ENCODE assay signal across 1 cellular context in genomic region chr16:68113059-68113757, GRCh38.
TF ChIP-seq lines count a peak whose summit lies in the region.

No MANE protein-coding gene starts in this region.

TF ChIP-seq in HepG2, 621 proteins besides CTCF, POLR2A, EP300 and RAD21 (continued from another document and continues in another):
- TF ChIP-seq AFF4 (CRISPR knock-in tag; IDR thresholded peaks at IDR 0.05) (no peak; the same call in 1 of the 2 replicates), KDM1A (CRISPR knock-in tag; IDR thresholded peaks at IDR 0.05) (peak; percentile 83), KIAA2018 (CRISPR knock-in tag; IDR thresholded peaks at IDR 0.05; ENCODE audit: borderline replicate concordance) (no peak), HNF4G (IDR thresholded peaks at IDR 0.05; ENCODE audit: borderline replicate concordance, low read depth, low read length) (peak; percentile 91), HNF4G (CRISPR knock-in tag; IDR thresholded peaks at IDR 0.05; ENCODE audit: borderline replicate concordance, low read depth) (peak; percentile 85; the same call in 1 of the 2 replicates), ZNF558 (CRISPR knock-in tag; IDR thresholded peaks at IDR 0.05; ENCODE audit: borderline replicate concordance) (no peak), SNAPC2 (CRISPR knock-in tag; IDR thresholded peaks at IDR 0.05) (no peak), ZBTB2 (CRISPR knock-in tag; IDR thresholded peaks at IDR 0.05; ENCODE audit: low read depth) (no peak), HIC2 (CRISPR knock-in tag; IDR thresholded peaks at IDR 0.05; ENCODE audit: low read depth) (no peak), THRA (CRISPR knock-in tag; IDR thresholded peaks at IDR 0.05; ENCODE audit: borderline replicate concordance) (peak; percentile 79; the same call in 1 of the 2 replicates), ARNT (IDR thresholded peaks at IDR 0.05) (no peak), PRMT3 (CRISPR knock-in tag; IDR thresholded peaks at IDR 0.05; ENCODE audit: borderline replicate concordance, low read depth) (no peak), TBX2 (CRISPR knock-in tag; IDR thresholded peaks at IDR 0.05; ENCODE audit: borderline replicate concordance) (peak; percentile 42; the same call in 1 of the 2 replicates), ZNF256 (CRISPR knock-in tag; conservative IDR thresholded peaks at IDR 0.05) (no peak), ZMYM3 (CRISPR knock-in tag; IDR thresholded peaks at IDR 0.05) (peak; percentile 41; the same call in 1 of the 2 replicates), SATB2 (CRISPR knock-in tag; IDR thresholded peaks at IDR 0.05) (no peak), KLF13 (CRISPR knock-in tag; IDR thresholded peaks at IDR 0.05) (no peak), CC2D1A (CRISPR knock-in tag; IDR thresholded peaks at IDR 0.05) (no peak), ZNF644 (CRISPR knock-in tag; IDR thresholded peaks at IDR 0.05; ENCODE audit: low read depth) (peak; percentile 41; the same call in 1 of the 2 replicates), HMG20B (CRISPR knock-in tag; conservative IDR thresholded peaks at IDR 0.05) (peak; percentile 64; the same call in 1 of the 2 replicates), ZFP36 (IDR thresholded peaks at IDR 0.05; ENCODE audit: borderline replicate concordance, low read depth, low read length, partially characterized antibody) (no peak), DDIT3 (CRISPR knock-in tag; IDR thresholded peaks at IDR 0.05) (peak; percentile 74; the same call in 1 of the 2 replicates)
- TF ChIP-seq, protein P1, sequence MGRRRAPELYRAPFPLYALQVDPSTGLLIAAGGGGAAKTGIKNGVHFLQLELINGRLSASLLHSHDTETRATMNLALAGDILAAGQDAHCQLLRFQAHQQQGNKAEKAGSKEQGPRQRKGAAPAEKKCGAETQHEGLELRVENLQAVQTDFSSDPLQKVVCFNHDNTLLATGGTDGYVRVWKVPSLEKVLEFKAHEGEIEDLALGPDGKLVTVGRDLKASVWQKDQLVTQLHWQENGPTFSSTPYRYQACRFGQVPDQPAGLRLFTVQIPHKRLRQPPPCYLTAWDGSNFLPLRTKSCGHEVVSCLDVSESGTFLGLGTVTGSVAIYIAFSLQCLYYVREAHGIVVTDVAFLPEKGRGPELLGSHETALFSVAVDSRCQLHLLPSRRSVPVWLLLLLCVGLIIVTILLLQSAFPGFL (CRISPR knock-in tag; IDR thresholded peaks at IDR 0.05), result no peak
- TF ChIP-seq, protein P2, sequence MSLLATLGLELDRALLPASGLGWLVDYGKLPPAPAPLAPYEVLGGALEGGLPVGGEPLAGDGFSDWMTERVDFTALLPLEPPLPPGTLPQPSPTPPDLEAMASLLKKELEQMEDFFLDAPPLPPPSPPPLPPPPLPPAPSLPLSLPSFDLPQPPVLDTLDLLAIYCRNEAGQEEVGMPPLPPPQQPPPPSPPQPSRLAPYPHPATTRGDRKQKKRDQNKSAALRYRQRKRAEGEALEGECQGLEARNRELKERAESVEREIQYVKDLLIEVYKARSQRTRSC (CRISPR knock-in tag; IDR thresholded peaks at IDR 0.05; ENCODE audit: low read depth), result no peak
- TF ChIP-seq, protein P3, sequence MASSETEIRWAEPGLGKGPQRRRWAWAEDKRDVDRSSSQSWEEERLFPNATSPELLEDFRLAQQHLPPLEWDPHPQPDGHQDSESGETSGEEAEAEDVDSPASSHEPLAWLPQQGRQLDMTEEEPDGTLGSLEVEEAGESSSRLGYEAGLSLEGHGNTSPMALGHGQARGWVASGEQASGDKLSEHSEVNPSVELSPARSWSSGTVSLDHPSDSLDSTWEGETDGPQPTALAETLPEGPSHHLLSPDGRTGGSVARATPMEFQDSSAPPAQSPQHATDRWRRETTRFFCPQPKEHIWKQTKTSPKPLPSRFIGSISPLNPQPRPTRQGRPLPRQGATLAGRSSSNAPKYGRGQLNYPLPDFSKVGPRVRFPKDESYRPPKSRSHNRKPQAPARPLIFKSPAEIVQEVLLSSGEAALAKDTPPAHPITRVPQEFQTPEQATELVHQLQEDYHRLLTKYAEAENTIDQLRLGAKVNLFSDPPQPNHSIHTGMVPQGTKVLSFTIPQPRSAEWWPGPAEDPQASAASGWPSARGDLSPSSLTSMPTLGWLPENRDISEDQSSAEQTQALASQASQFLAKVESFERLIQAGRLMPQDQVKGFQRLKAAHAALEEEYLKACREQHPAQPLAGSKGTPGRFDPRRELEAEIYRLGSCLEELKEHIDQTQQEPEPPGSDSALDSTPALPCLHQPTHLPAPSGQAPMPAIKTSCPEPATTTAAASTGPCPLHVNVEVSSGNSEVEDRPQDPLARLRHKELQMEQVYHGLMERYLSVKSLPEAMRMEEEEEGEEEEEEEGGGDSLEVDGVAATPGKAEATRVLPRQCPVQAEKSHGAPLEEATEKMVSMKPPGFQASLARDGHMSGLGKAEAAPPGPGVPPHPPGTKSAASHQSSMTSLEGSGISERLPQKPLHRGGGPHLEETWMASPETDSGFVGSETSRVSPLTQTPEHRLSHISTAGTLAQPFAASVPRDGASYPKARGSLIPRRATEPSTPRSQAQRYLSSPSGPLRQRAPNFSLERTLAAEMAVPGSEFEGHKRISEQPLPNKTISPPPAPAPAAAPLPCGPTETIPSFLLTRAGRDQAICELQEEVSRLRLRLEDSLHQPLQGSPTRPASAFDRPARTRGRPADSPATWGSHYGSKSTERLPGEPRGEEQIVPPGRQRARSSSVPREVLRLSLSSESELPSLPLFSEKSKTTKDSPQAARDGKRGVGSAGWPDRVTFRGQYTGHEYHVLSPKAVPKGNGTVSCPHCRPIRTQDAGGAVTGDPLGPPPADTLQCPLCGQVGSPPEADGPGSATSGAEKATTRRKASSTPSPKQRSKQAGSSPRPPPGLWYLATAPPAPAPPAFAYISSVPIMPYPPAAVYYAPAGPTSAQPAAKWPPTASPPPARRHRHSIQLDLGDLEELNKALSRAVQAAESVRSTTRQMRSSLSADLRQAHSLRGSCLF (CRISPR knock-in tag; IDR thresholded peaks at IDR 0.05; ENCODE audit: borderline replicate concordance), result no peak
